ENCODE assay signal across 19 cellular contexts in the genomic region with DNA sequence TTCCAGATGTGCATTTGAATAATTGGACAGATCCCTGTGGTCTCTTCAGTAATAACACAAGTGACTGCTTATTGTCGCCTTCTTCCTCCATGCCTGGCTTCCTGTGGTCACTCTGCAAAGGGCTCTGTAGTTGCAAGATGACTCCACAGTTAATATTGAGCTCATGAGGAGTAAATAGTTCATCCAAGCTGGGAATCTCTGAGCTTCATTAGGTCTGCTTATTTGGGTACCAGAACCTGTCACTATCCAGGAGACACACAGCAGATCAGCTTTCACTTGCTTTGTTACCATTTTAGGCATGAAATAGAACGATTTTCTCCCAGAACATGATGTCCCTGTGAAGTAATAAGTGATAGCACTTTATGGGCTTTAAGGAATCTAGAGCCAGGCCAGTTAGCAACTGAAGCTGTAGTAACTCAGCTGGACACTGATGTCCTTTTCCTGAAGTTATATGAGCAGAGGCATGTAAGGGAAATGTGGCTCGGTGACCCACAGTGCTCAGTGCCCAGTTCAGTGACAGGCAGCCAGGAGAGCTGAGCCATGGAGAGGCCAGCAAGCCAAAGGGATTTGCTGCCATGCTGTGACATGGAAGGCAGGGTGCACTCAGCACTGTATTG. TPM values are rescaled to one million over a fixed set of nuclear protein-coding genes. Genes with fewer than 3 reads are reported as not detected.
DNase-seq lines count a peak whose midpoint lies in the region; ATAC-seq, FAIRE-seq and TF ChIP-seq lines count a peak whose summit lies in the region.
"Had no signal": no experiment of that assay in that cellular context is flagged by ENCODE, and none has a peak within 500 bp of the region (broad histone marks: within the 10 kb centered on the region; RNA-seq: fewer than 3 reads in every experiment).

No MANE protein-coding gene starts in this region.

- peak overlapping the region; percentile 25 for H3K56ac ChIP-seq in mesendoderm (ENCODE audit: low read length)

- no peak overlapping the region for H2AK5ac ChIP-seq in mesendoderm (ENCODE audit: low read length)

- intact Hi-C loops in Right ventricle myocardium superior (cut with DNase I) (no loop called here), Right ventricle myocardium inferior (cut with DNase I) (no loop called here), GM12878 (cut with micrococcal nuclease; ENCODE audit: unreplicated experiment) (no loop called here), vagina (cut with DNase I) (no loop called here), dorsolateral prefrontal cortex (cut with DNase I) (no loop called here)

- no peaks in the 10 kb centered on the region for H3K79me1 ChIP-seq in mesendoderm (ENCODE audit: low read length)

- H4K20me1 ChIP-seq in GM12878 (ENCODE audit: control insufficient read depth, insufficient read depth): no peaks in the 10 kb centered on the region

- H3K4ac ChIP-seq in mesendoderm (ENCODE audit: low read depth, low read length): no peak overlapping the region

- H3K9ac ChIP-seq in GM12878 (ENCODE audit: control insufficient read depth, insufficient read depth, low read length) (no peak overlapping the region), mesendoderm (ENCODE audit: low read length) (no peak overlapping the region)

- RAD21 ChIA-PET in GM12878 (lab: Charles Lee; ENCODE audit: unreplicated experiment): no interaction called here

- no peak for TF ChIP-seq EP300 in GM12878 (IDR thresholded peaks at IDR 0.05; ENCODE audit: borderline replicate concordance in 1 of 2, control insufficient read depth in 1 of 2, low read depth in 2 of 2, low read length in 2 of 2)

- FAIRE-seq in GM12878 (lab: Jason Lieb, UNC): peak; percentile 80
- FAIRE-seq: astrocyte, frontal cortex, keratinocyte, urothelium cell line had no signal

- 32% methylated on average over 3 of the region's 3 CpGs for WGBS in GM12878 (ENCODE audit: insufficient coverage, insufficient replicate concordance, low lambda C conversion rate, missing lambda C conversion rate)
- no CpG with 5 or more reads among the region's 3 CpGs for WGBS in mesendoderm (ENCODE audit: extremely low coverage, insufficient coverage, low lambda C conversion rate)

- no peak overlapping the region for H4K8ac ChIP-seq in mesendoderm (ENCODE audit: low read depth, low read length)

- no peaks in the 10 kb centered on the region; the same call in 2 of the 3 replicates for H3K9me3 ChIP-seq in GM12878 (replicated peaks; ENCODE audit: control insufficient read depth, insufficient read depth, low read length)
- no peaks in the 10 kb centered on the region for H3K9me3 ChIP-seq in vagina
- H3K9me3 ChIP-seq: Peyer's patch had no signal

- H2AFZ ChIP-seq in GM12878 (ENCODE audit: control insufficient read depth, low read depth, low read length): no peak overlapping the region

- H3K18ac ChIP-seq in mesendoderm (ENCODE audit: low read length): no peak overlapping the region

- H2BK15ac ChIP-seq in mesendoderm (replicated peaks; ENCODE audit: low read depth): no peak overlapping the region

- ATAC-seq in Right ventricle myocardium superior (ENCODE audit: poor library complexity) (peak; percentile 78), Right ventricle myocardium inferior (no peak), GM12878 (peak; percentile 49), GM21717 (IDR thresholded peaks at IDR 0.05; ENCODE audit: unreplicated experiment) (no peak), GM18511 (IDR thresholded peaks at IDR 0.05; ENCODE audit: unreplicated experiment) (no peak)

- no peak overlapping the region for H3K4me3 ChIP-seq in GM12878
- H3K4me3 ChIP-seq in mesendoderm (ENCODE audit: low read length): no peak overlapping the region
- H3K4me3 ChIP-seq in vagina: no peak overlapping the region
- H3K4me3 ChIP-seq in dorsolateral prefrontal cortex: no peak overlapping the region
- H3K4me3 ChIP-seq: Peyer's patch had no signal

- peak overlapping the region; percentile 66 for H3K23ac ChIP-seq in mesendoderm (ENCODE audit: low read length)

- CTCF ChIA-PET in GM12878 (lab: Yijun Ruan, JAX): no interaction called here

- H3K36me3 ChIP-seq in GM12878 (ENCODE audit: control insufficient read depth in 2 of 2, insufficient read depth in 2 of 2, low read length in 1 of 2): no peaks in the 10 kb centered on the region
- H3K36me3 ChIP-seq in mesendoderm (ENCODE audit: control insufficient read depth, insufficient read depth, low read length): no peaks in the 10 kb centered on the region
- no peaks in the 10 kb centered on the region for H3K36me3 ChIP-seq in vagina
- H3K36me3 ChIP-seq: Peyer's patch had no signal

- TF ChIP-seq POLR2A in GM12878 (IDR thresholded peaks at IDR 0.05; ENCODE audit: low read depth, low read length) (no peak), vagina (IDR thresholded peaks at IDR 0.05) (no peak)

- TF ChIP-seq CTCF in GM12878 (IDR thresholded peaks at IDR 0.05 in 2 of 3, conservative IDR thresholded peaks at IDR 0.05 in 1 of 3; ENCODE audit: control insufficient read depth in 2 of 3, extremely low read depth in 1 of 3, insufficient read depth in 1 of 3, low read depth in 3 of 3, low read length in 3 of 3): no peak
- TF ChIP-seq CTCF in vagina (IDR thresholded peaks at IDR 0.05): no peak
- TF ChIP-seq CTCF in dorsolateral prefrontal cortex (IDR thresholded peaks at IDR 0.05 in 54 of 56, conservative IDR thresholded peaks at IDR 0.05 in 2 of 56; ENCODE audit: low read depth in 1 of 56, partially characterized antibody in 56 of 56): no peak

- H3K4me1 ChIP-seq in GM12878 (ENCODE audit: control insufficient read depth, insufficient read depth, low read length) (peaks cover 3% of the 10 kb centered on the region), mesendoderm (ENCODE audit: control insufficient read depth, low read depth, low read length) (no peaks in the 10 kb centered on the region), vagina (peaks cover 16% of the 10 kb centered on the region)
- H3K4me1 ChIP-seq: Peyer's patch had no signal

- H3K27me3 ChIP-seq in GM12878 (replicated peaks in 1 of 2; ENCODE audit: control insufficient read depth in 2 of 2, insufficient read depth in 2 of 2, low read length in 1 of 2) (no peaks in the 10 kb centered on the region), mesendoderm (ENCODE audit: insufficient read depth, low read length, poor library complexity) (no peaks in the 10 kb centered on the region), vagina (no peaks in the 10 kb centered on the region), dorsolateral prefrontal cortex (no peaks in the 10 kb centered on the region)
- H3K27me3 ChIP-seq: Peyer's patch had no signal

- no peak for TF ChIP-seq RAD21 in GM12878 (IDR thresholded peaks at IDR 0.05; ENCODE audit: insufficient read depth, low read depth, low read length)

- H3K4me2 ChIP-seq in GM12878 (ENCODE audit: control insufficient read depth, insufficient read depth) (no peak overlapping the region), mesendoderm (ENCODE audit: low read length) (no peak overlapping the region)

- H3K27ac ChIP-seq in GM12878 (ENCODE audit: control insufficient read depth, insufficient read depth): no peak overlapping the region
- no peak overlapping the region for H3K27ac ChIP-seq in mesendoderm (ENCODE audit: low read depth, low read length)
- H3K27ac ChIP-seq in vagina: peak overlapping the region; percentile 70
- no peak overlapping the region for H3K27ac ChIP-seq in dorsolateral prefrontal cortex

- POLR2A ChIA-PET in GM12878 (lab: Charles Lee): interaction anchor here (0.5 kb wide), 1 partner anchor 23 kb away, joined by 5 read pairs; no protein-coding TSS in a partner anchor

- H3K79me2 ChIP-seq in GM12878 (ENCODE audit: control insufficient read depth, insufficient read depth, low read length): no peaks in the 10 kb centered on the region
- no peaks in the 10 kb centered on the region for H3K79me2 ChIP-seq in mesendoderm (ENCODE audit: control insufficient read depth, insufficient read depth, low read length)

- no peak overlapping the region for H2BK5ac ChIP-seq in mesendoderm (ENCODE audit: low read length)

- H4K5ac ChIP-seq in mesendoderm (ENCODE audit: low read length): no peak overlapping the region

- no peak overlapping the region for H2BK120ac ChIP-seq in mesendoderm (ENCODE audit: low read depth, low read length)

- SMC1A ChIA-PET in GM12878 (lab: Charles Lee; ENCODE audit: uncharacterized antibody, unreplicated experiment): interaction anchor here (1.3 kb wide), 2 partner anchors 12 to 14 kb away, joined by 3 to 4 read pairs; no protein-coding TSS in a partner anchor

- DNase-seq in Right ventricle myocardium superior: no peak
- no peak for DNase-seq in Right ventricle myocardium inferior (ENCODE audit: missing footprints)
- no peak for DNase-seq in GM12878 (ENCODE audit: low read depth, low spot score)
- DNase-seq in mesendoderm: no peak
- no peak for DNase-seq in vagina (ENCODE audit: extremely low spot score in 2 of 2)
- no peak for DNase-seq in dorsolateral prefrontal cortex
- DNase-seq: activated CD4-positive, alpha-beta T cell treated with anti-CD3 and anti-CD28 coated beads, Interleukin-2, amount 50 U/mL, for 1 hour; DMS53; effector CD4-positive, alpha-beta T cell; NCI-H2171 treated with DMSO at 0.1 percent for 48 hours; nephron progenitor cell; Peyer's patch; stimulated activated CD4-positive, alpha-beta T cell treated with anti-CD3 and anti-CD28 coated beads, Interleukin-12 subunit alpha, Interleukin-12 subunit beta, amount 100 ng/mL, for 4 hours had no signal

- BruUV-seq in GM12878 (replicated peaks; lab: Mats Ljungman, UMichigan): no TSS peak

- in situ Hi-C loops in GM12878 (cut with MboI): no loop called here

RNA-seq across cellular contexts. Expression of a gene that starts 50.1 kb away (rescaled TPM):
- total RNA-seq in Right ventricle myocardium superior: 35.8 TPM
- total RNA-seq in Right ventricle myocardium inferior: 40.3 TPM
- 30.4 and 37.8 TPM in 2 replicates for total RNA-seq in GM12878 (2013; cell fraction: nucleolus; rRNA removed)
- total RNA-seq in GM12878 (2014; rRNA removed): 9.3 and 13.6 TPM in 2 replicates
- total RNA-seq in GM12878 (2014; rRNA removed; fragmentation: Illumina TruSeq; extraction: Trizol): 8.2 and 8.6 TPM in 2 replicates
- 8.4 and 8.8 TPM in 2 replicates for total RNA-seq in GM12878 (2021)
- 4.9 TPM for polyA plus RNA-seq in GM12878 (2011; ENCODE audit: low read depth)
- polyA plus RNA-seq in GM12878 (2011; rRNA removed): 15.5 and 16.0 TPM in 2 replicates
- polyA plus RNA-seq in GM12878 (2011; cell fraction: cytosol; rRNA removed): 20.6 and 21.9 TPM in 2 replicates
- 12.0 and 12.6 TPM in 2 replicates for polyA plus RNA-seq in GM12878 (2011; cell fraction: nucleus; rRNA removed)
- polyA plus RNA-seq in GM12878 (2012): 7.9 and 9.7 TPM in 2 replicates
- polyA plus RNA-seq in GM12878 (2014; fragmentation: Illumina TruSeq; extraction: Trizol): 11.4 and 12.7 TPM in 2 replicates
- 1 to 10 TPM; 7.6 to 8.8 TPM for polyA plus RNA-seq in GM12878 (2014; fragmentation: Nextera tagmentation; extraction: Ambion mirVana)
- 10.5 and 12.2 TPM in 2 replicates for polyA plus RNA-seq in GM12878 (2014; rRNA removed)
- polyA plus RNA-seq in GM12878 (2016; fragmentation: Nextera tagmentation; extraction: Ambion mirVana): 10 to 100 TPM; 12.0 to 13.2 TPM
- 12.2 and 14.3 TPM in 2 replicates for polyA minus RNA-seq in GM12878 (2011; rRNA and poly(A)+ RNA removed)
- 3.3 and 4.4 TPM in 2 replicates for polyA minus RNA-seq in GM12878 (2011; cell fraction: cytosol; rRNA and poly(A)+ RNA removed)
- polyA minus RNA-seq in GM12878 (2011; cell fraction: nucleus; rRNA and poly(A)+ RNA removed): 9.7 and 13.5 TPM in 2 replicates
- 5.3 TPM for polyA plus RNA-seq in mesendoderm (2013, experiment 1 of 2)
- polyA plus RNA-seq in mesendoderm (2013, experiment 2 of 2): 6.1 TPM
- total RNA-seq in vagina: 40.8 TPM
- total RNA-seq in dorsolateral prefrontal cortex: 10 to 100 TPM; 12.3 to 35.5 (median 22.5) TPM

Comparison
In these comparisons a context has a peak if more than half of its experiments do, and no peak if none do; other contexts are left out.
1. ATAC-seq: peak in Right ventricle myocardium superior (single experiment) and GM12878 (single experiment); none in Right ventricle myocardium inferior (single experiment), GM21717 (single experiment) and GM18511 (single experiment).